In the genomic region with DNA sequence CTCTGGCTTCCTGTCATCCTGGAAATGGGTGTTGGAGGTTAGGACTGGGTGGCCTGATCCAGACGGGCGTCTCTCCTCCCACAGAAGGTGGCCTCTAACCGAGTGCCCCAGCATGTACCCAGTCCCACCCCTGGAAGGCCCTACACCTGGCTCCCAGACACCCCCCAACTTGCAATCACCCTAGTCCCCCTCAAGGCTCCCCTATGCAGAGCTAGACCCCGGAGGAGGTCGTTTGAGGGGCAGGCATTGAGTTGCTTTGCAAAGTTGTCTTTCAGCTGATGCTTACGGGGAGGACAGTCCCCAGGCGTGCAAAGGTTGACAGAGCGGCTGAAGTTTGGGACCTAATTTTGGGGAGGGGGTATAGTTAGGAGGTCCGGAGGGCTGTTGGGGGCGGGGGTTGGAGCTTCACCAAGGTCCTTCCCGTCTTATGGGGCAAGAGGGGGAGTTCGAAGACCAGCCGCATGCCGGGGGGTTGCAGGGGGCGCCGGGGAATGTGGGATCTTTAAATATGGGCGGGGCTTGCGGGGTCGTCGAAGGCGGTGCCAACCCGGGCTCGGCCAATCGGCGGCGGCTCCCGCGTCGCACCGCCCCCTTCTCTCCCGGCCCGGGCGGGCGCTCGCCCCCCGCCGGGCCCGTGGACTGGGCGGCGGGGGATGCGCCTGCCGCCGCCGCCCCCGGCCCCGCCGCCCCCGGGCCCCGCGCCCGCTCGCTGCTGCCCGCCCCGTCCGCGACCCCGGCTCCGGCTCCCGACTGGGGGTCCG, we compare ENCODE assay signal across 12 cellular contexts. TPM values are rescaled to one million over a fixed set of nuclear protein-coding genes. Genes with fewer than 3 reads are reported as not detected.
A peak's percentile ranks its signal among the peaks of the same experiment; 100 is the strongest.
DNase-seq lines count a peak whose midpoint lies in the region; ATAC-seq, FAIRE-seq and TF ChIP-seq lines count a peak whose summit lies in the region.
"Had no signal": no experiment of that assay in that cellular context is flagged by ENCODE, and none has a peak within 500 bp of the region (broad histone marks: within the 10 kb centered on the region; RNA-seq: fewer than 3 reads in every experiment).

A gene (plus strand): TSS at position 611 of the 761 bp plus-strand sequence. CDS start 6,782 bp downstream, outside the sequence.

- H3K27me3 ChIP-seq in naive thymus-derived CD4-positive, alpha-beta T cell (ENCODE audit: control insufficient read depth in 2 of 2, insufficient read depth in 2 of 2, low read length in 2 of 2): peaks cover 0 to 13% of the 10 kb centered on the region in 2 donors

- CTCF ChIA-PET in GM10248 (lab: Yijun Ruan, JAX): interaction anchor here (0.9 to 1.7 kb wide), 7 partner anchors 9 to 470 kb away, joined by 3 to 7 read pairs (median 4); a partner anchor contains a TSS
- CTCF ChIA-PET in naive thymus-derived CD4-positive, alpha-beta T cell (lab: Charles Lee): interaction anchor here (0.6 kb wide), 1 partner anchor 260 kb away, joined by 3 read pairs; no protein-coding TSS in a partner anchor

- H3K4me1 ChIP-seq in naive thymus-derived CD4-positive, alpha-beta T cell (ENCODE audit: control insufficient read depth in 2 of 2, insufficient read depth in 2 of 2, low read length in 2 of 2): peaks cover 0 to 5% of the 10 kb centered on the region in 2 donors
- H3K4me1 ChIP-seq: colonic mucosa, left lung, upper lobe of right lung had no signal

- no peaks in the 10 kb centered on the region for H3K36me3 ChIP-seq in naive thymus-derived CD4-positive, alpha-beta T cell (ENCODE audit: control insufficient read depth in 2 of 3, insufficient read depth in 3 of 3, low read length in 3 of 3)
- H3K36me3 ChIP-seq: colonic mucosa, left lung, upper lobe of right lung had no signal

- H3K9me3 Mint-ChIP-seq in naive thymus-derived CD4-positive, alpha-beta T cell: peaks cover 0 to 2% (median 0%) of the 10 kb centered on the region in 11 donors
- H3K9me3 Mint-ChIP-seq: activated CD4-positive, alpha-beta memory T cell treated with anti-CD3 and anti-CD28 coated beads, Interleukin-2, amount 10 ng/mL, durations not matched to agents 7 days and 5 days had no signal

- H3K27ac Mint-ChIP-seq in naive thymus-derived CD4-positive, alpha-beta T cell: peak within 1 kb of the TSS in 1 of 9 donors; percentile 43
- H3K27ac Mint-ChIP-seq: activated CD4-positive, alpha-beta memory T cell treated with anti-CD3 and anti-CD28 coated beads, Interleukin-2, amount 10 ng/mL, durations not matched to agents 7 days and 5 days had no signal

- peak within 1 kb of the TSS in 9 of 10 donors; percentile 34 to 81 (median 67) for H3K4me3 Mint-ChIP-seq in naive thymus-derived CD4-positive, alpha-beta T cell
- H3K4me3 Mint-ChIP-seq: activated CD4-positive, alpha-beta memory T cell treated with anti-CD3 and anti-CD28 coated beads, Interleukin-2, amount 10 ng/mL, durations not matched to agents 7 days and 5 days had no signal

- peak; percentile 65 for DNase-seq in AG20443 (ENCODE audit: low spot score)
- DNase-seq in GM10248 (ENCODE audit: extremely low spot score): peak; percentile 60
- DNase-seq in astrocyte of the cerebellum (ENCODE audit: low read depth): no peak
- no peak for DNase-seq in naive thymus-derived CD4-positive, alpha-beta T cell
- DNase-seq in GM19239 (ENCODE audit: insufficient read length, low spot score): no peak
- DNase-seq in DMS153 (lab: John Stamatoyannopoulos, UW): no peak
- DNase-seq: activated CD4-positive, alpha-beta memory T cell treated with anti-CD3 and anti-CD28 coated beads, Interleukin-2, amount 10 ng/mL, durations not matched to agents 7 days and 5 days; colonic mucosa; left lung; upper lobe of right lung had no signal

- H3K27ac ChIP-seq in naive thymus-derived CD4-positive, alpha-beta T cell (ENCODE audit: low read depth, low read length): no peak within 1 kb of the TSS
- H3K27ac ChIP-seq: colonic mucosa, left lung, upper lobe of right lung had no signal

- TF ChIP-seq CTCF in GM10248 (IDR thresholded peaks at IDR 0.05; ENCODE audit: control extremely low read depth, extremely low read depth, low read depth, missing control alignments) (no peak), astrocyte of the cerebellum (IDR thresholded peaks at IDR 0.05; ENCODE audit: low read depth, low read length, missing control alignments) (no peak)

- peaks cover 32 to 48% (median 38%) of the 10 kb centered on the region in 5 donors for H3K27me3 Mint-ChIP-seq in naive thymus-derived CD4-positive, alpha-beta T cell

- POLR2A ChIA-PET in GM10248 (lab: Yijun Ruan, JAX): interaction anchor here (1.0 kb wide), 1 partner anchor 224 kb away, joined by 6 read pairs; no protein-coding TSS in a partner anchor
- POLR2A ChIA-PET in naive thymus-derived CD4-positive, alpha-beta T cell (lab: Charles Lee): no interaction called here

- no peak for FAIRE-seq in GM19239 (lab: Jason Lieb, UNC)

- in situ Hi-C loops in astrocyte of the cerebellum (cut with HindIII; ENCODE audit: low sequenced_read_pairs): no loop called here

- H3K4me3 ChIP-seq in astrocyte of the cerebellum (ENCODE audit: low read depth, low read length): peak within 1 kb of the TSS; percentile 21
- H3K4me3 ChIP-seq in naive thymus-derived CD4-positive, alpha-beta T cell (ENCODE audit: low read length): no peak within 1 kb of the TSS
- H3K4me3 ChIP-seq: colonic mucosa, left lung, upper lobe of right lung had no signal

- H3K4me1 Mint-ChIP-seq in naive thymus-derived CD4-positive, alpha-beta T cell: peaks cover 0 to 11% (median 8%) of the 10 kb centered on the region in 7 donors

- no peak for ATAC-seq in naive thymus-derived CD4-positive, alpha-beta T cell
- ATAC-seq in GM19035 (IDR thresholded peaks at IDR 0.05; ENCODE audit: unreplicated experiment): no peak
- no peak for ATAC-seq in HG03097 (IDR thresholded peaks at IDR 0.05; ENCODE audit: low FRiP score, unreplicated experiment)
- ATAC-seq: left lung, upper lobe of right lung had no signal

- H3K36me3 Mint-ChIP-seq in naive thymus-derived CD4-positive, alpha-beta T cell: no peaks in the 10 kb centered on the region

- intact Hi-C loops in naive thymus-derived CD4-positive, alpha-beta T cell (cut with micrococcal nuclease): no loop called here

- H3K9me3 ChIP-seq in naive thymus-derived CD4-positive, alpha-beta T cell (ENCODE audit: control insufficient read depth in 2 of 3, low read length in 3 of 3): no peaks in the 10 kb centered on the region
- H3K9me3 ChIP-seq: colonic mucosa, left lung, upper lobe of right lung had no signal

RNA-seq across cellular contexts. Expression of the gene that starts here (rescaled TPM):
- total RNA-seq in naive thymus-derived CD4-positive, alpha-beta T cell: under 1 TPM in 1 of 5 experiments, not detected in 4; 0.05 TPM
- not detected for polyA plus RNA-seq in naive thymus-derived CD4-positive, alpha-beta T cell
- total RNA-seq: activated CD4-positive, alpha-beta memory T cell treated with anti-CD3 and anti-CD28 coated beads, Interleukin-2, amount 10 ng/mL, durations not matched to agents 7 days and 5 days; colonic mucosa; upper lobe of right lung had no signal

Comparison
In these comparisons a context has a peak if more than half of its experiments do, and no peak if none do; other contexts are left out.
1. DNase-seq: peak in AG20443 (single experiment) and GM10248 (single experiment); none in astrocyte of the cerebellum (single experiment), naive thymus-derived CD4-positive, alpha-beta T cell (0 of 9), GM19239 (single experiment) and DMS153 (single experiment).